ENCODE assay signal across 2 cellular contexts in genomic region chr14:20662968-20663731, GRCh38.
A peak's percentile ranks its signal among the peaks of the same experiment; 100 is the strongest.
TF ChIP-seq lines count a peak whose summit lies in the region.

No MANE protein-coding gene starts in this region.

TF ChIP-seq in WTC11, 78 proteins besides CTCF, POLR2A, EP300 and RAD21:
- TF ChIP-seq NFE2L1 (CRISPR knock-in tag; IDR thresholded peaks at IDR 0.05) (no peak), GABPB1 (CRISPR knock-in tag; IDR thresholded peaks at IDR 0.05) (peak; percentile 19; the same call in 1 of the 2 replicates), HMGXB4 (CRISPR knock-in tag; IDR thresholded peaks at IDR 0.05) (peak; percentile 72; the same call in 1 of the 2 replicates), PRDM15 (CRISPR knock-in tag; IDR thresholded peaks at IDR 0.05) (peak; percentile 91)

TF ChIP-seq in HepG2, 621 proteins besides CTCF, POLR2A, EP300 and RAD21 (continues in another document):
- no peak for TF ChIP-seq ZNF317 (CRISPR knock-in tag; IDR thresholded peaks at IDR 0.05)
- peak; percentile 34; the same call in 1 of the 2 replicates for TF ChIP-seq SIX4 (CRISPR knock-in tag; IDR thresholded peaks at IDR 0.05)
- 0 out of 2 replicates have a peak, but pooled peaks have one; percentile 53 for TF ChIP-seq ZFP36L2 (CRISPR knock-in tag; IDR thresholded peaks at IDR 0.05)
- TF ChIP-seq ZNF629 (CRISPR knock-in tag; conservative IDR thresholded peaks at IDR 0.05), result peak; percentile 64
- peak; percentile 64; the same call in 1 of the 2 replicates for TF ChIP-seq RCOR2 (CRISPR knock-in tag; IDR thresholded peaks at IDR 0.05)
- no peak for TF ChIP-seq ZNF704 (CRISPR knock-in tag; IDR thresholded peaks at IDR 0.05; ENCODE audit: borderline replicate concordance)
- TF ChIP-seq HMGXB4 (CRISPR knock-in tag; IDR thresholded peaks at IDR 0.05; ENCODE audit: borderline replicate concordance in 1 of 2, low read depth in 1 of 2), result peak; percentile 94 to 95
- no peak for TF ChIP-seq ZSCAN12 (CRISPR knock-in tag; IDR thresholded peaks at IDR 0.05)
- no peak for TF ChIP-seq ZNF605 (CRISPR knock-in tag; IDR thresholded peaks at IDR 0.05)
- peak; percentile 48; the same call in 1 of the 2 replicates for TF ChIP-seq FOXK1 (CRISPR knock-in tag; IDR thresholded peaks at IDR 0.05; ENCODE audit: borderline replicate concordance, low read depth)
- peak; percentile 57; the same call in 1 of the 2 replicates for TF ChIP-seq SALL1 (CRISPR knock-in tag; IDR thresholded peaks at IDR 0.05)
- TF ChIP-seq HNRNPL (IDR thresholded peaks at IDR 0.05; ENCODE audit: low read depth, low read length), result no peak
- TF ChIP-seq ZSCAN5A (CRISPR knock-in tag; IDR thresholded peaks at IDR 0.05; ENCODE audit: borderline replicate concordance), result no peak
- no peak for TF ChIP-seq NFYB (CRISPR knock-in tag; IDR thresholded peaks at IDR 0.05)
- TF ChIP-seq TBX2 (CRISPR knock-in tag; IDR thresholded peaks at IDR 0.05; ENCODE audit: borderline replicate concordance), result no peak; the same call in 1 of the 2 replicates
- 0 out of 2 replicates have a peak, but pooled peaks have one; percentile 46 for TF ChIP-seq ZNF614 (CRISPR knock-in tag; IDR thresholded peaks at IDR 0.05; ENCODE audit: borderline replicate concordance)
- 0 out of 2 replicates have a peak, but pooled peaks have one; percentile 20 for TF ChIP-seq ZNF280D (CRISPR knock-in tag; IDR thresholded peaks at IDR 0.05)
- TF ChIP-seq MED1 (CRISPR knock-in tag; IDR thresholded peaks at IDR 0.05), result peak; percentile 63; the same call in 1 of the 2 replicates
- TF ChIP-seq ZBTB20 (CRISPR knock-in tag; IDR thresholded peaks at IDR 0.05; ENCODE audit: borderline replicate concordance, low read depth), result no peak
- no peak for TF ChIP-seq NAIF1 (CRISPR knock-in tag; IDR thresholded peaks at IDR 0.05; ENCODE audit: borderline replicate concordance)
- TF ChIP-seq KDM5B (CRISPR knock-in tag; IDR thresholded peaks at IDR 0.05; ENCODE audit: borderline replicate concordance), result peak; percentile 64; the same call in 1 of the 2 replicates
- TF ChIP-seq ARID2 (CRISPR knock-in tag; IDR thresholded peaks at IDR 0.05; ENCODE audit: borderline replicate concordance), result no peak
- peak; percentile 84; the same call in 1 of the 2 replicates for TF ChIP-seq CBX5 (CRISPR knock-in tag; IDR thresholded peaks at IDR 0.05; ENCODE audit: borderline replicate concordance)
- peak; percentile 30; the same call in 1 of the 2 replicates for TF ChIP-seq CEBPG (CRISPR knock-in tag; IDR thresholded peaks at IDR 0.05)
- peak; percentile 64; the same call in 1 of the 2 replicates for TF ChIP-seq ZNF772 (CRISPR knock-in tag; IDR thresholded peaks at IDR 0.05)
- TF ChIP-seq, protein P1, sequence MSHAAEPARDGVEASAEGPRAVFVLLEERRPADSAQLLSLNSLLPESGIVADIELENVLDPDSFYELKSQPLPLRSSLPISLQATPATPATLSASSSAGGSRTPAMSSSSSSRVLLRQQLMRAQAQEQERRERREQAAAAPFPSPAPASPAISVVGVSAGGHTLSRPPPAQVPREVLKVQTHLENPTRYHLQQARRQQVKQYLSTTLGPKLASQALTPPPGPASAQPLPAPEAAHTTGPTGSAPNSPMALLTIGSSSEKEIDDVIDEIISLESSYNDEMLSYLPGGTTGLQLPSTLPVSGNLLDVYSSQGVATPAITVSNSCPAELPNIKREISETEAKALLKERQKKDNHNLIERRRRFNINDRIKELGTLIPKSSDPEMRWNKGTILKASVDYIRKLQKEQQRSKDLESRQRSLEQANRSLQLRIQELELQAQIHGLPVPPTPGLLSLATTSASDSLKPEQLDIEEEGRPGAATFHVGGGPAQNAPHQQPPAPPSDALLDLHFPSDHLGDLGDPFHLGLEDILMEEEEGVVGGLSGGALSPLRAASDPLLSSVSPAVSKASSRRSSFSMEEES (CRISPR knock-in tag; IDR thresholded peaks at IDR 0.05), result 0 out of 2 replicates have a peak, but pooled peaks have one; percentile 28
- no peak for TF ChIP-seq MTF1 (CRISPR knock-in tag; IDR thresholded peaks at IDR 0.05)
- 0 out of 2 replicates have a peak, but pooled peaks have one; percentile 22 for TF ChIP-seq ZNF747 (CRISPR knock-in tag; IDR thresholded peaks at IDR 0.05; ENCODE audit: borderline replicate concordance)
- TF ChIP-seq PRPF4 (IDR thresholded peaks at IDR 0.05; ENCODE audit: low read depth, low read length, poor library complexity, severe bottlenecking), result peak; percentile 9
- TF ChIP-seq NFKB2 (CRISPR knock-in tag; IDR thresholded peaks at IDR 0.05; ENCODE audit: borderline replicate concordance), result peak; percentile 54; the same call in 1 of the 2 replicates
- TF ChIP-seq, protein P2, sequence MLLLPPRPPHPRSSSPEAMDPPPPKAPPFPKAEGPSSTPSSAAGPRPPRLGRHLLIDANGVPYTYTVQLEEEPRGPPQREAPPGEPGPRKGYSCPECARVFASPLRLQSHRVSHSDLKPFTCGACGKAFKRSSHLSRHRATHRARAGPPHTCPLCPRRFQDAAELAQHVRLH (CRISPR knock-in tag; IDR thresholded peaks at IDR 0.05; ENCODE audit: borderline replicate concordance, low read depth), result peak; percentile 76; the same call in 1 of the 2 replicates
- no peak for TF ChIP-seq SP1 (IDR thresholded peaks at IDR 0.05)
- 0 out of 2 replicates have a peak, but pooled peaks have one; percentile 38 for TF ChIP-seq SP1 (CRISPR knock-in tag; IDR thresholded peaks at IDR 0.05)
- no peak for TF ChIP-seq BCL6 (CRISPR knock-in tag; IDR thresholded peaks at IDR 0.05)
- TF ChIP-seq SMC3 (IDR thresholded peaks at IDR 0.05; ENCODE audit: low read length), result peak; percentile 95
- peak; percentile 61 for TF ChIP-seq POGZ (CRISPR knock-in tag; IDR thresholded peaks at IDR 0.05)
- no peak for TF ChIP-seq SKIL (CRISPR knock-in tag; IDR thresholded peaks at IDR 0.05; ENCODE audit: borderline replicate concordance)
- peak; percentile 33; the same call in 1 of the 2 replicates for TF ChIP-seq ELF3 (CRISPR knock-in tag; IDR thresholded peaks at IDR 0.05)
- 0 out of 2 replicates have a peak, but pooled peaks have one; percentile 31 for TF ChIP-seq FOXP4 (CRISPR knock-in tag; IDR thresholded peaks at IDR 0.05)
- TF ChIP-seq ONECUT2 (CRISPR knock-in tag; IDR thresholded peaks at IDR 0.05), result 0 out of 2 replicates have a peak, but pooled peaks have one; percentile 32
- peak; percentile 52 for TF ChIP-seq GABPB1 (CRISPR knock-in tag; IDR thresholded peaks at IDR 0.05)
- TF ChIP-seq ZBTB33 (CRISPR knock-in tag; IDR thresholded peaks at IDR 0.05), result peak; percentile 82
- TF ChIP-seq ZFX (CRISPR knock-in tag; IDR thresholded peaks at IDR 0.05; ENCODE audit: low read depth), result peak; percentile 40; the same call in 1 of the 2 replicates
- TF ChIP-seq NR2F2 (IDR thresholded peaks at IDR 0.05; ENCODE audit: borderline replicate concordance, low read depth), result no peak; the same call in 1 of the 2 replicates
- TF ChIP-seq ZNF143 (CRISPR knock-in tag; IDR thresholded peaks at IDR 0.05), result 0 out of 2 replicates have a peak, but pooled peaks have one; percentile 40
- peak; percentile 75; the same call in 1 of the 2 replicates for TF ChIP-seq CHD4 (IDR thresholded peaks at IDR 0.05; ENCODE audit: borderline replicate concordance, low read length)
- no peak for TF ChIP-seq ZNF33B (CRISPR knock-in tag; IDR thresholded peaks at IDR 0.05)
- TF ChIP-seq ZKSCAN8 (CRISPR knock-in tag; IDR thresholded peaks at IDR 0.05; ENCODE audit: borderline replicate concordance), result 0 out of 2 replicates have a peak, but pooled peaks have one; percentile 44
- no peak for TF ChIP-seq ZNF564 (CRISPR knock-in tag; IDR thresholded peaks at IDR 0.05)
- TF ChIP-seq NONO (IDR thresholded peaks at IDR 0.05), result no peak
- TF ChIP-seq NONO (CRISPR knock-in tag; conservative IDR thresholded peaks at IDR 0.05), result 0 out of 2 replicates have a peak, but pooled peaks have one; percentile 35
